ENCODE assay signal across 19 cellular contexts in the genomic region with DNA sequence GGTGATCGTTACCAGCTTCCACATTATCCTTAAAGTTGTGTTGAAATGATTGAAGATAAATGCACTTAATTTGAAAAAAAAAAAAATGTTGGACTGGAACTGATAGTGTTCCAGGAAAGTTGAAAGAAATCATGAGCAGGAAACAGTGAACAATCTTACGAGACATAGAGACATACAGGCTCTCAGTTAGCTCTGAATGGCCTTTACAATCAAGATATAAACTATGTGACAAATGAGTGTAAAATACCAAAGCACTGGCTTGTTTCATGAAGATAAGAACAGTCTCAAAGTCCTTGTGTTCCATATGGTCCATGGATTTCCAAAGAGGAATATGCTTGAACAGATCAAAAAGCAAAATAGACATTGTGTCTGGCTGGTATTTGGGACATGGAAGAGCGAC.
DNase-seq lines count a peak whose midpoint lies in the region; ATAC-seq, FAIRE-seq and TF ChIP-seq lines count a peak whose summit lies in the region.
"Had no signal": no experiment of that assay in that cellular context is flagged by ENCODE, and none has a peak within 500 bp of the region (broad histone marks: within the 10 kb centered on the region; RNA-seq: fewer than 3 reads in every experiment).

No MANE protein-coding gene starts in this region.

- no peaks in the 10 kb centered on the region for H3K27me3 Mint-ChIP-seq in endodermal cell (ENCODE audit: insufficient read depth)
- H3K27me3 Mint-ChIP-seq: CD4-positive, CD25-positive, alpha-beta regulatory T cell had no signal

- peak overlapping the region; percentile 86 for H2AFZ ChIP-seq in ACC112 (ENCODE audit: low read length, unreplicated experiment)

- WGBS in endodermal cell (ENCODE audit: insufficient coverage in 1 of 2, insufficient read length in 1 of 2), 2 experiments: 88 to 95% methylated on average over 2 to 3 of the region's 3 CpGs
- 100% methylated on average over 1 of the region's 3 CpGs; no CpG with 5 or more reads in 1 of the 2 experiments for WGBS in mesodermal cell (ENCODE audit: insufficient coverage in 2 of 2), 2 experiments

- H3K79me2 ChIP-seq in ACC112 (ENCODE audit: control insufficient read depth, insufficient read depth, low read length, unreplicated experiment): no peaks in the 10 kb centered on the region

- H3K4me3 ChIP-seq in ACC112 (ENCODE audit: low read depth, low read length): no peak overlapping the region
- H3K4me3 ChIP-seq in endodermal cell (ENCODE audit: low read length): no peak overlapping the region
- no peak overlapping the region for H3K4me3 ChIP-seq in mesodermal cell (ENCODE audit: extremely low read depth, insufficient read depth, low read length, poor library complexity, severe bottlenecking)
- no peak overlapping the region for H3K4me3 ChIP-seq in tibial artery

- intact Hi-C loops in tibial artery (cut with DNase I; ENCODE audit: low total_unique reads): no loop called here

- no peak for TF ChIP-seq POLR2A in H54 (IDR thresholded peaks at IDR 0.05; ENCODE audit: low read depth, low read length)

- no peak for TF ChIP-seq CTCF in endodermal cell (conservative IDR thresholded peaks at IDR 0.05)
- no peak for TF ChIP-seq CTCF in tibial artery (IDR thresholded peaks at IDR 0.05)

- H3K27ac Mint-ChIP-seq in endodermal cell: peak overlapping the region; percentile 59
- H3K27ac Mint-ChIP-seq: CD4-positive, CD25-positive, alpha-beta regulatory T cell had no signal

- H3K9ac ChIP-seq in endodermal cell (ENCODE audit: extremely low read depth, low read length, poor library complexity, severe bottlenecking): no peak overlapping the region

- H3K4me3 Mint-ChIP-seq in endodermal cell: no peak overlapping the region
- H3K4me3 Mint-ChIP-seq: CD4-positive, CD25-positive, alpha-beta regulatory T cell had no signal

- no peaks in the 10 kb centered on the region for H3K27me3 ChIP-seq in ACC112 (ENCODE audit: insufficient read depth, low read length)
- no peaks in the 10 kb centered on the region for H3K27me3 ChIP-seq in endodermal cell (ENCODE audit: control insufficient read depth, insufficient read depth, low read length, poor library complexity, severe bottlenecking)
- no peaks in the 10 kb centered on the region for H3K27me3 ChIP-seq in tibial artery

- no peak for ATAC-seq in GM21619 (IDR thresholded peaks at IDR 0.05; ENCODE audit: unreplicated experiment)
- ATAC-seq: Right ventricle myocardium inferior had no signal

- H3K27ac ChIP-seq in ACC112 (ENCODE audit: low read depth, low read length) (no peak overlapping the region), endodermal cell (ENCODE audit: low read depth, low read length) (no peak overlapping the region), mesodermal cell (ENCODE audit: low read depth, low read length, severe bottlenecking) (peak overlapping the region; percentile 64), tibial artery (no peak overlapping the region)

- DNase-seq in H54 (ENCODE audit: insufficient read length, low spot score) (no peak), endodermal cell (no peak), tibial artery (no peak), NCI-H1092 (lab: John Stamatoyannopoulos, UW) (no peak), nucleus accumbens (lab: John Stamatoyannopoulos, UW) (no peak)
- DNase-seq: ACHN; CD4-positive, CD25-positive, alpha-beta regulatory T cell; DMS79; KG1; NCI-H1105; NCI-H187; NCI-H446; NCI-H748 treated with DMSO at 0.1 percent for 48 hours had no signal

- H3K9me3 ChIP-seq in endodermal cell (ENCODE audit: control insufficient read depth, low read length) (peaks cover 8% of the 10 kb centered on the region), mesodermal cell (ENCODE audit: control insufficient read depth, low read length) (no peaks in the 10 kb centered on the region), tibial artery (no peaks in the 10 kb centered on the region)

- H3K36me3 Mint-ChIP-seq in endodermal cell (ENCODE audit: low read depth): no peaks in the 10 kb centered on the region
- H3K36me3 Mint-ChIP-seq: CD4-positive, CD25-positive, alpha-beta regulatory T cell had no signal

- FAIRE-seq in H54 (lab: Jason Lieb, UNC): peak; percentile 78
- FAIRE-seq: GM12891, H1 had no signal

- H3K36me3 ChIP-seq in ACC112 (ENCODE audit: insufficient read depth, low read length) (no peaks in the 10 kb centered on the region), endodermal cell (ENCODE audit: control insufficient read depth, insufficient read depth, low read length) (no peaks in the 10 kb centered on the region), mesodermal cell (ENCODE audit: control insufficient read depth, insufficient read depth, low read length) (no peaks in the 10 kb centered on the region), tibial artery (no peaks in the 10 kb centered on the region)

- H3K4me1 Mint-ChIP-seq in endodermal cell: peaks cover 11% of the 10 kb centered on the region
- H3K4me1 Mint-ChIP-seq: CD4-positive, CD25-positive, alpha-beta regulatory T cell had no signal

- H3K4me1 ChIP-seq in ACC112 (ENCODE audit: control insufficient read depth, insufficient read depth, low read length, unreplicated experiment): peaks cover 4% of the 10 kb centered on the region
- no peaks in the 10 kb centered on the region for H3K4me1 ChIP-seq in endodermal cell (ENCODE audit: control insufficient read depth, insufficient read depth, low read length)
- H3K4me1 ChIP-seq in mesodermal cell (ENCODE audit: control insufficient read depth, insufficient read depth, low read length, poor library complexity, severe bottlenecking): peaks cover 4% of the 10 kb centered on the region
- no peaks in the 10 kb centered on the region for H3K4me1 ChIP-seq in tibial artery

- peaks cover 7% of the 10 kb centered on the region for H3K9me3 Mint-ChIP-seq in endodermal cell
